17 cellular contexts compared by ENCODE assay signal in the genomic region with DNA sequence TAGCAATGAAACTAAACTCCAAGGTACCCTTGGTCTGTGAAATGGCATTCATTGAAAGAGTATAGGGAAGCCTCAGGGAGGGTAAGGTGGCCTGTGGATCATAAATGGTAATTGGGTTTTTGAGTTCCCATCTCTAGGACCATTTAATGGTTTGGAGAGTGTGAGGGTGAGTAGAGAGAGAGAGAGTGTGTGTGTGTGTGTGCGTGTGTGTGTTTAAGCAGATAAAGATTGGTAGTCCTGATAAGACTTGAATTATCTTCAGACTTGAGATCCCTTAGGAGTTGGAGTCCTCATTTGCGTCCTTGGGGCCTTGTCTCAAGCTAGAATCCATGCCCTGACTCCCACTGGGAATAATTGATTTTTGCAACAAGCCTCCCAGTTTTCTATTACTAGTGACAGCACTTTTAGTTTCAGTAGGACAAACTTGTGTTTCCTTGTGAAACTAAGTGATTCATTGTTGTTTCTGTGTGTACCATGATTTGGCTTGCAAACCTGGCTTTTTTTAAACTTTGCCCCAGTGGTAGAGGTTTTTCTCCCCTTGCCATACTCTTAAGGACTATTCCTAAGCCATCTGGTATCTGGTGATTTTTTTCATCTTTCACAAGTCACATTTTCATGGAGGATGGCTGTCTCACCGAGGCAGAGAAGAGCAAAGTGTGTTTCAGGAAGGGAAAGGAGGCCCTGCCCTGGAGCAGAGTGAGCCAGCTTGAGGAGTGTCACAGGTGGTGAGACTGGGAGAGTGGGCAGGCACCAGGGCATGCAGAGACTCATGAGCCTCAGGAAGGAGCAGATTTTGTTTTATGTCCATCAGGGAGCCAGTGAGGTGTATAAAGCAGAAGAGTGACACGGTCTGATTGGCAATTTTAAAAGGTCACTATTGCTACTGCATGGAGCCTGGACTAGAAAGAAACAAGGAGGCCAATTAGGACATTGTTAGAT. TPM values are rescaled to one million over a fixed set of nuclear protein-coding genes. Genes with fewer than 3 reads are reported as not detected.
DNase-seq lines count a peak whose midpoint lies in the region; ATAC-seq and TF ChIP-seq lines count a peak whose summit lies in the region.
"Had no signal": no experiment of that assay in that cellular context is flagged by ENCODE, and none has a peak within 500 bp of the region (broad histone marks: within the 10 kb centered on the region; RNA-seq: fewer than 3 reads in every experiment).

No MANE protein-coding gene starts in this region.

- no peak overlapping the region for H3K4me2 ChIP-seq in OCI-LY7 (ENCODE audit: low read length)
- H3K4me2 ChIP-seq: PC-9 had no signal

- no peak for TF ChIP-seq POLR2A in prostate gland (IDR thresholded peaks at IDR 0.05)

- CTCF ChIA-PET in OCI-LY7 (lab: Charles Lee; ENCODE audit: unreplicated experiment): no interaction called here

- H3K4me3 Mint-ChIP-seq in immature natural killer cell: no peak overlapping the region
- H3K4me3 Mint-ChIP-seq: activated B cell treated with CpG ODN at 0.5 μM for 24 hours; activated naive CD8-positive, alpha-beta T cell treated with anti-CD3 and anti-CD28 coated beads, Interleukin-2, amount 50 U/mL, for 24 hours; nephron progenitor cell had no signal

- no peaks in the 10 kb centered on the region for H3K36me3 ChIP-seq in OCI-LY7 (ENCODE audit: insufficient read depth, low read length)
- H3K36me3 ChIP-seq in prostate gland: peaks cover 0 to 6% of the 10 kb centered on the region in 2 donors

- H3K27me3 Mint-ChIP-seq in immature natural killer cell (ENCODE audit: low read depth in 3 of 3): no peaks in the 10 kb centered on the region
- H3K27me3 Mint-ChIP-seq: activated B cell treated with CpG ODN at 0.5 μM for 24 hours; activated naive CD8-positive, alpha-beta T cell treated with anti-CD3 and anti-CD28 coated beads, Interleukin-2, amount 50 U/mL, for 24 hours had no signal

- H2AFZ ChIP-seq in OCI-LY7 (ENCODE audit: low read length): no peak overlapping the region
- H2AFZ ChIP-seq: PC-9 had no signal

- no peak overlapping the region for H3K4me3 ChIP-seq in OCI-LY7 (ENCODE audit: low read depth, low read length, poor library complexity, severe bottlenecking)
- no peak overlapping the region for H3K4me3 ChIP-seq in prostate gland
- H3K4me3 ChIP-seq: coronary artery, PC-9, right lobe of liver, stomach had no signal

- no peaks in the 10 kb centered on the region for H3K27me3 ChIP-seq in prostate gland (replicated peaks; ENCODE audit: insufficient read depth)
- H3K27me3 ChIP-seq: right lobe of liver, stomach had no signal

- DNase-seq in OCI-LY7 (ENCODE audit: low spot score) (peak; percentile 3), immature natural killer cell (no peak), NCI-H446 treated with DMSO at 0.1 percent for 48 hours (lab: John Stamatoyannopoulos, UW) (no peak), kidney glomerular epithelial cell (lab: John Stamatoyannopoulos, UW) (no peak), prostate gland (ENCODE audit: low spot score) (no peak), KG1 (lab: John Stamatoyannopoulos, UW) (no peak)
- DNase-seq: activated B cell treated with CpG ODN at 0.5 μM for 24 hours; activated naive CD8-positive, alpha-beta T cell treated with anti-CD3 and anti-CD28 coated beads, Interleukin-2, amount 50 U/mL, for 24 hours; NCI-H1092 treated with DMSO at 0.1 percent for 48 hours; nephron progenitor cell; PC-9; right lobe of liver; stomach had no signal

- H3K9me3 Mint-ChIP-seq in immature natural killer cell: no peaks in the 10 kb centered on the region
- H3K9me3 Mint-ChIP-seq: activated B cell treated with CpG ODN at 0.5 μM for 24 hours; activated naive CD8-positive, alpha-beta T cell treated with anti-CD3 and anti-CD28 coated beads, Interleukin-2, amount 50 U/mL, for 24 hours; nephron progenitor cell had no signal

- POLR2A ChIA-PET in OCI-LY7 (lab: Charles Lee): no interaction called here

- H3K4me1 ChIP-seq in OCI-LY7 (ENCODE audit: insufficient read depth, low read length, poor library complexity, severe bottlenecking): no peaks in the 10 kb centered on the region
- peaks cover 7% of the 10 kb centered on the region for H3K4me1 ChIP-seq in prostate gland (replicated peaks)
- H3K4me1 ChIP-seq: right lobe of liver had no signal

- WGBS in prostate gland: 74% methylated on average over 4 of the region's 4 CpGs

- intact Hi-C loops in OCI-LY7 (cut with micrococcal nuclease; ENCODE audit: unreplicated experiment) (no loop called here), prostate gland (cut with DNase I) (no loop called here)

- H3K79me2 ChIP-seq in OCI-LY7 (ENCODE audit: insufficient read depth, low read depth, low read length): no peaks in the 10 kb centered on the region

- BruUV-seq in OCI-LY7 (replicated peaks; lab: Mats Ljungman, UMichigan): no TSS peak

- H3K9me2 ChIP-seq in OCI-LY7 (ENCODE audit: insufficient read depth, low read length): no peaks in the 10 kb centered on the region

- H3K27ac ChIP-seq in OCI-LY7 (ENCODE audit: low read depth, low read length, poor library complexity, severe bottlenecking): no peak overlapping the region
- H3K27ac ChIP-seq in prostate gland: no peak overlapping the region
- H3K27ac ChIP-seq: C4-2B, coronary artery, PC-9, stomach had no signal

- peaks cover 11 to 59% (median 39%) of the 10 kb centered on the region in 3 donors for H3K36me3 Mint-ChIP-seq in immature natural killer cell

- peaks cover 10 to 28% of the 10 kb centered on the region in 2 donors for H3K4me1 Mint-ChIP-seq in immature natural killer cell

- H3K9me3 ChIP-seq in OCI-LY7 (ENCODE audit: low read length) (no peaks in the 10 kb centered on the region), prostate gland (no peaks in the 10 kb centered on the region)
- H3K9me3 ChIP-seq: right lobe of liver, stomach had no signal

- peak; percentile 50 for ATAC-seq in GM18858 (IDR thresholded peaks at IDR 0.05; ENCODE audit: unreplicated experiment)
- ATAC-seq in GM21529 (IDR thresholded peaks at IDR 0.05; ENCODE audit: unreplicated experiment): peak; percentile 71
- ATAC-seq: activated naive CD8-positive, alpha-beta T cell treated with anti-CD3 and anti-CD28 coated beads, Interleukin-2, amount 50 U/mL, for 24 hours; right lobe of liver had no signal

- no peak for TF ChIP-seq CTCF in OCI-LY7 (conservative IDR thresholded peaks at IDR 0.05; ENCODE audit: low read length)
- no peak for TF ChIP-seq CTCF in prostate gland (IDR thresholded peaks at IDR 0.05)

- no peaks in the 10 kb centered on the region for H4K20me1 ChIP-seq in OCI-LY7 (ENCODE audit: insufficient read depth, low read length)

- peak overlapping the region in 4 of 6 donors; percentile 14 to 48 (median 48) for H3K27ac Mint-ChIP-seq in immature natural killer cell
- H3K27ac Mint-ChIP-seq: activated B cell treated with CpG ODN at 0.5 μM for 24 hours; activated naive CD8-positive, alpha-beta T cell treated with anti-CD3 and anti-CD28 coated beads, Interleukin-2, amount 50 U/mL, for 24 hours; nephron progenitor cell had no signal

RNA-seq across cellular contexts. Expression of a gene that starts 26.7 kb away (rescaled TPM):
- not detected in 2 replicates for total RNA-seq in OCI-LY7 (2014; rRNA removed; shearing (Covaris generic))
- not detected in 2 replicates for total RNA-seq in OCI-LY7 (2022)
- polyA plus RNA-seq in immature natural killer cell: 10 to 100 TPM; 40.0 to 89.3 (median 49.5) TPM
- total RNA-seq in prostate gland: 10 to 100 TPM; 37.6 to 55.7 TPM

RNA-seq across cellular contexts. Expression of a gene that starts 35.1 kb away (rescaled TPM):
- not detected in 2 replicates for total RNA-seq in OCI-LY7 (2014; rRNA removed; shearing (Covaris generic))
- not detected in 2 replicates for total RNA-seq in OCI-LY7 (2022)
- polyA plus RNA-seq in immature natural killer cell: not detected
- 100 to 1,000 TPM in 1 of 2 donors, 10 to 100 TPM in 1; 21.4 to 268 TPM for total RNA-seq in prostate gland
- total RNA-seq: activated B cell treated with CpG ODN at 0.5 μM for 24 hours, PC-9 had no signal

Comparison
In these comparisons a context has a peak if more than half of its experiments do, and no peak if none do; other contexts are left out.
1. RNA of a gene that starts 26.7 kb away (total RNA-seq): 37.6 to 55.7 TPM in prostate gland; not detected in OCI-LY7; every median in the first group is over 10 times any median in the second.
2. RNA of a gene that starts 35.1 kb away (total RNA-seq): 21.4 to 268 TPM in prostate gland; not detected in OCI-LY7; every median in the first group is over 10 times any median in the second.